21 cellular contexts compared by ENCODE assay signal in genomic region chr9:75488714-75489100, GRCh38.
"Had no signal": no experiment of that assay in that cellular context is flagged by ENCODE, and none has a peak within 500 bp of the region (broad histone marks: within the 10 kb centered on the region; RNA-seq: fewer than 3 reads in every experiment).

No MANE protein-coding gene starts in this region.

- H3K27ac ChIP-seq: adrenal gland, breast epithelium, colonic mucosa, dorsolateral prefrontal cortex, esophagus muscularis mucosa, lower lobe of right lung, neural progenitor cell, right atrium auricular region, spleen, thyroid gland, upper lobe of right lung had no signal

- H3K27me3 ChIP-seq: adrenal gland, breast epithelium, colonic mucosa, dorsolateral prefrontal cortex, esophagus muscularis mucosa, neural progenitor cell, right atrium auricular region, spleen, thyroid gland, upper lobe of right lung had no signal

- H3K9me3 ChIP-seq: adrenal gland, breast epithelium, colonic mucosa, esophagus muscularis mucosa, lower lobe of right lung, right atrium auricular region, thyroid gland, upper lobe of right lung had no signal

- H3K4me3 ChIP-seq: adrenal gland, breast epithelium, colonic mucosa, dorsolateral prefrontal cortex, esophagus muscularis mucosa, lower lobe of right lung, neural progenitor cell, right atrium auricular region, spleen, thyroid gland, upper lobe of right lung had no signal

- H3K4me1 ChIP-seq: adrenal gland, breast epithelium, colonic mucosa, lower lobe of right lung, right atrium auricular region, spleen, thyroid gland, upper lobe of right lung had no signal

- DNase-seq: activated CD4-positive, alpha-beta T cell treated with anti-CD3 and anti-CD28 coated beads for 1 hour; activated CD4-positive, alpha-beta T cell treated with anti-CD3 and anti-CD28 coated beads, Interleukin-2, amount 50 U/mL, for 1 hour; activated T-cell treated with anti-CD3 and anti-CD28 coated beads, Interleukin-2, amount 50 U/mL, for 24 hours; colonic mucosa; effector memory CD8-positive, alpha-beta T cell; left colon; naive thymus-derived CD8-positive, alpha-beta T cell; spleen; stimulated activated CD4-positive, alpha-beta T cell treated with anti-CD3 and anti-CD28 coated beads, Interleukin-4, amount 100 ng/mL, for 24 hours; stimulated activated naive CD4-positive, alpha-beta T cell treated with Interleukin-2 at 50 U/mL for 16 hours; T-helper 1 cell; T-helper 9 cell; thyroid gland; upper lobe of right lung had no signal

- H3K36me3 ChIP-seq: adrenal gland, breast epithelium, colonic mucosa, esophagus muscularis mucosa, lower lobe of right lung, neural progenitor cell, right atrium auricular region, spleen, thyroid gland, upper lobe of right lung had no signal
